In the genomic region with DNA sequence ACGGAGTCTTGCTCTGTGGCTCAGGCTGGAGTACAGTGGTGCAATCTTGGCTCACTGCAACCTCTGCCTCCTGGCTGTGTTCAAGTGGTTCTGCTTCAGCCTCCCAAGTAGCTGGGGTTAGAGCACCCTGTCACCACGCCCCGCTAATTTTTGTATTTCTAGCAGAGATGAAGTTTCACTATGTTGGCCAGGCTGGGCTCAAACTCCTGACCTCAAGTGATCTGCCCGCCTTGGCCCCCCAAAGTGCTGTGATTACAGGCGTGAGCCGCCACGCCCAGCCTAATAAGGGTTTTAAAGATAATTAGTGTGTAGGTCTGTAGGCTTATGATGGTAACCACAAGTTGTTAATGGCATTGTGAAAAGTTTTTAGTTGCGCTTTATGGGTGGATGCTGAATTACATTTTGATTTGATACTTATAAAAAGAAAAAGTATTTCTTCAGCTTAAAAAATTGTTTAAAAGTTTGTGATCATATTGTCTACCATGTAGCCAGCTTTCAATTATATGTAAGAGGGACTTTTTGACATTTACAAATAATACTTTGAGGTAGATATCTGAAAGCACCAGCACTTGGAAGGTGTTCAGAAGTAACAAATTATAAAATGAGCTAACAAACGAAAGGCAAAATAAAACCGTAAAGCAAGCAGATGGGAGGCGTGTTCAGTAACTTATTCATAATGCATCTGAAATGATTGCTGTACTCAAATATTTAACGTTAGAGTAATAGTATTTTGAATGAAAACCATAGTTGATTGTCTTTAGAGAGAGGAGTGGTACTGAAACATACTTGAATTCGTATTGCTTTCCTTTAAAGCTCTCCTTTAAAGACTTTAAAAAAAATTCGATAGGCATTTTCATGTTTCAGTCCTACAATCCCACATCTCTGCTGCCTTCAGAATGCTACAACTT, we compare ENCODE assay signal across 26 cellular contexts. TPM values are rescaled to one million over a fixed set of nuclear protein-coding genes. Genes with fewer than 3 reads are reported as not detected.
A peak's percentile ranks its signal among the peaks of the same experiment; 100 is the strongest.
DNase-seq lines count a peak whose midpoint lies in the region; ATAC-seq and TF ChIP-seq lines count a peak whose summit lies in the region.
"Had no signal": no experiment of that assay in that cellular context is flagged by ENCODE, and none has a peak within 500 bp of the region (broad histone marks: within the 10 kb centered on the region; RNA-seq: fewer than 3 reads in every experiment).

No MANE protein-coding gene starts in this region.

- H3K4me3 Mint-ChIP-seq in HFFc6: peak overlapping the region; percentile 2; the same call in 1 of the 2 replicates
- H3K4me3 Mint-ChIP-seq in naive thymus-derived CD8-positive, alpha-beta T cell: no peak overlapping the region
- H3K4me3 Mint-ChIP-seq: activated naive CD4-positive, alpha-beta T cell treated with anti-CD3 and anti-CD28 coated beads, Interleukin-2, amount 50 U/mL, for 24 hours; CD8-positive, alpha-beta T cell; H9; stimulated activated naive CD8-positive, alpha-beta T cell treated with anti-CD3 and anti-CD28 coated beads, Interleukin-15, amount 100 ng/mL, for 72 hours had no signal

- POLR2A ChIA-PET in naive thymus-derived CD8-positive, alpha-beta T cell (lab: Charles Lee): no interaction called here

- no peak overlapping the region for H3K27ac ChIP-seq in foreskin keratinocyte
- H3K27ac ChIP-seq in SJCRH30: no peak overlapping the region
- H3K27ac ChIP-seq: breast epithelium, epithelial cell of prostate, SJSA1, spleen had no signal

- H3K27me3 Mint-ChIP-seq in HFFc6 (ENCODE audit: insufficient read depth): peaks cover 30% of the 10 kb centered on the region
- H3K27me3 Mint-ChIP-seq in naive thymus-derived CD8-positive, alpha-beta T cell: no peaks in the 10 kb centered on the region
- H3K27me3 Mint-ChIP-seq: activated naive CD4-positive, alpha-beta T cell treated with anti-CD3 and anti-CD28 coated beads, Interleukin-2, amount 50 U/mL, for 24 hours; stimulated activated naive CD8-positive, alpha-beta T cell treated with anti-CD3 and anti-CD28 coated beads, Interleukin-15, amount 100 ng/mL, for 72 hours had no signal

- no peak for ATAC-seq in naive thymus-derived CD8-positive, alpha-beta T cell
- ATAC-seq in foreskin keratinocyte: no peak
- ATAC-seq: CD8-positive, alpha-beta T cell; stimulated activated naive CD8-positive, alpha-beta T cell treated with anti-CD3 and anti-CD28 coated beads, Interleukin-15, amount 100 ng/mL, for 72 hours had no signal

- H3K27me3 ChIP-seq in foreskin keratinocyte: no peaks in the 10 kb centered on the region
- no peaks in the 10 kb centered on the region for H3K27me3 ChIP-seq in SJCRH30
- H3K27me3 ChIP-seq: BE2C, breast epithelium, SJSA1, spleen had no signal

- H3K9me3 Mint-ChIP-seq in HFFc6: peaks cover 9% of the 10 kb centered on the region
- no peaks in the 10 kb centered on the region for H3K9me3 Mint-ChIP-seq in naive thymus-derived CD8-positive, alpha-beta T cell
- H3K9me3 Mint-ChIP-seq: activated naive CD4-positive, alpha-beta T cell treated with anti-CD3 and anti-CD28 coated beads, Interleukin-2, amount 50 U/mL, for 24 hours; CD8-positive, alpha-beta T cell; H9; stimulated activated naive CD8-positive, alpha-beta T cell treated with anti-CD3 and anti-CD28 coated beads, Interleukin-15, amount 100 ng/mL, for 72 hours had no signal

- H3K36me3 ChIP-seq in SJCRH30: peaks cover 31% of the 10 kb centered on the region
- H3K36me3 ChIP-seq: breast epithelium had no signal

- H3K4me1 ChIP-seq in foreskin keratinocyte: no peaks in the 10 kb centered on the region
- H3K4me1 ChIP-seq in SJCRH30: no peaks in the 10 kb centered on the region
- H3K4me1 ChIP-seq: BE2C, breast epithelium had no signal

- H3K36me3 Mint-ChIP-seq in HFFc6 (ENCODE audit: low read depth): peaks cover 43% of the 10 kb centered on the region
- peaks cover 0 to 35% (median 2%) of the 10 kb centered on the region in 3 donors for H3K36me3 Mint-ChIP-seq in naive thymus-derived CD8-positive, alpha-beta T cell

- no peak overlapping the region for H3K4me3 ChIP-seq in SJCRH30
- H3K4me3 ChIP-seq: breast epithelium, SJSA1, spleen had no signal

- no peak for TF ChIP-seq POLR2A in erythroblast (IDR thresholded peaks at IDR 0.05; ENCODE audit: low read length)

- no peaks in the 10 kb centered on the region for H3K9me3 ChIP-seq in SJCRH30 (replicated peaks)
- H3K9me3 ChIP-seq: BE2C, breast epithelium, SJSA1, spleen had no signal

- 0 out of 2 replicates have a peak overlapping the region, but pooled peaks have one; percentile 0 for H3K27ac Mint-ChIP-seq in HFFc6
- H3K27ac Mint-ChIP-seq in naive thymus-derived CD8-positive, alpha-beta T cell: peak overlapping the region in 6 of 10 donors; percentile 9 to 75 (median 36)

- DNase-seq in DMS79 (lab: John Stamatoyannopoulos, UW) (peak; percentile 11), HFFc6 (no peak), erythroblast (lab: John Stamatoyannopoulos, UW) (peak; percentile 34 to 54), EL (no peak), foreskin keratinocyte (no peak), SJCRH30 (no peak), NCI-H2107 treated with DMSO at 0.1 percent for 48 hours (lab: John Stamatoyannopoulos, UW; ENCODE audit: unreplicated experiment) (no peak)
- no peak for DNase-seq in naive thymus-derived CD8-positive, alpha-beta T cell
- DNase-seq: activated CD4-positive, alpha-beta T cell treated with anti-CD3 and anti-CD28 coated beads, Interleukin-2, amount 50 U/mL, for 4 hours; anterior cingulate cortex; BE2C; CD8-positive, alpha-beta T cell; effector CD8-positive, alpha-beta T cell; H9; NCI-H2171 treated with DMSO at 0.1 percent for 48 hours; NCI-H510A; posterior cingulate gyrus; right cardiac atrium; spleen; stimulated activated CD8-positive, alpha-beta memory T cell treated with anti-CD3 and anti-CD28 coated beads, Interleukin-4, amount 100 ng/mL, for 48 hours; stimulated activated naive CD8-positive, alpha-beta T cell treated with anti-CD3 and anti-CD28 coated beads, Interleukin-15, amount 100 ng/mL, for 72 hours; T-helper 1 cell had no signal

- TF ChIP-seq CTCF in HFFc6 (IDR thresholded peaks at IDR 0.05) (no peak), foreskin keratinocyte (conservative IDR thresholded peaks at IDR 0.05) (no peak)

- H3K4me1 Mint-ChIP-seq in HFFc6 (ENCODE audit: low read depth): peaks cover 6% of the 10 kb centered on the region; the same call in 1 of the 2 replicates
- peaks cover 0 to 6% (median 4%) of the 10 kb centered on the region in 4 donors for H3K4me1 Mint-ChIP-seq in naive thymus-derived CD8-positive, alpha-beta T cell
- H3K4me1 Mint-ChIP-seq: H9 had no signal

RNA-seq across cellular contexts. Expression of a gene that starts 37.1 kb away (rescaled TPM):
- total RNA-seq in HFFc6 (2021; fragmentation: NEBNext Ultra II Directional; extraction: Animal tissue kit (Norgen Biotek cat#: 25700)): 100 to 1,000 TPM; 216 to 270 (median 236) TPM
- 10 to 100 TPM; 85.1 to 90.4 TPM for total RNA-seq in naive thymus-derived CD8-positive, alpha-beta T cell
- 10 to 100 TPM in 2 of 3 donors, 1 to 10 TPM in 1; 7.6 to 17.9 (median 12.8) TPM for polyA plus RNA-seq in naive thymus-derived CD8-positive, alpha-beta T cell
- 110 and 114 TPM in 2 replicates for total RNA-seq in foreskin keratinocyte
- 57.5 and 60.1 TPM in 2 replicates for polyA plus RNA-seq in foreskin keratinocyte
- total RNA-seq in SJCRH30 (2014; rRNA removed; shearing (Covaris generic)): 62.0 and 85.5 TPM in 2 replicates

Comparison
In these comparisons a context has a peak if more than half of its experiments do, and no peak if none do; other contexts are left out.
1. DNase-seq: peak in DMS79 (single experiment) and erythroblast (2 of 2); none in HFFc6 (single experiment), naive thymus-derived CD8-positive, alpha-beta T cell (0 of 10), EL (single experiment), foreskin keratinocyte (0 of 2), SJCRH30 (0 of 2) and NCI-H2107 treated with DMSO at 0.1 percent for 48 hours (single experiment).